ENCODE assay signal across 32 cellular contexts in genomic region chr3:155568295-155568694, GRCh38.
DNase-seq lines count a peak whose midpoint lies in the region; ATAC-seq, FAIRE-seq and TF ChIP-seq lines count a peak whose summit lies in the region.
"Had no signal": no experiment of that assay in that cellular context is flagged by ENCODE, and none has a peak within 500 bp of the region (broad histone marks: within the 10 kb centered on the region; RNA-seq: fewer than 3 reads in every experiment).

No MANE protein-coding gene starts in this region.

- DNase-seq in HepG2 (ENCODE audit: low spot score) (no peak), right lobe of liver (no peak), A549 (ENCODE audit: low read depth in 1 of 2, low spot score in 1 of 2) (no peak), K562 (ENCODE audit: extremely low read depth in 1 of 4, low spot score in 3 of 4) (no peak), right cardiac atrium (no peak), Peyer's patch (no peak), HTR-8/SVneo (ENCODE audit: insufficient read length, low spot score) (no peak)
- DNase-seq: 8988T; ACHN; BE2C; C1 segment of cervical spinal cord; Caco-2; Calu3; CD4-positive, alpha-beta memory T cell; CD4-positive, alpha-beta T cell; CD4-positive, CD25-positive, alpha-beta regulatory T cell; CD8-positive, alpha-beta memory T cell; CD8-positive, alpha-beta T cell; COR-L47; DMS 273 treated with DMSO at 0.1 percent for 48 hours; DMS153; DMS53; DMS79; DMS79 treated with DMSO at 0.1 percent for 48 hours; DND-41; EL had no signal

- no peaks in the 10 kb centered on the region for H3K79me2 ChIP-seq in HepG2 (ENCODE audit: insufficient read depth, low read length)
- H3K79me2 ChIP-seq in Loucy (ENCODE audit: insufficient read depth, low read length) = no peaks in the 10 kb centered on the region
- no peaks in the 10 kb centered on the region for H3K79me2 ChIP-seq in K562 (ENCODE audit: control insufficient read depth, insufficient read depth, low read length)

- H3K9me1 ChIP-seq in K562 (ENCODE audit: control insufficient read depth, insufficient read depth, low read length) = no peaks in the 10 kb centered on the region

- no peak for TF ChIP-seq POLR2A in HepG2 (IDR thresholded peaks at IDR 0.05; ENCODE audit: insufficient read depth in 1 of 2, low read depth in 2 of 2, low read length in 2 of 2)
- no peak for TF ChIP-seq POLR2A in right lobe of liver (IDR thresholded peaks at IDR 0.05)
- no peak for TF ChIP-seq POLR2A in A549 (IDR thresholded peaks at IDR 0.05; ENCODE audit: low read length)
- TF ChIP-seq POLR2A in K562 (conservative IDR thresholded peaks at IDR 0.05) = no peak
- no peak for TF ChIP-seq POLR2A in Peyer's patch (IDR thresholded peaks at IDR 0.05)

- H3K36me3 ChIP-seq in HepG2 (replicated peaks in 1 of 2; ENCODE audit: control insufficient read depth in 1 of 2, insufficient read depth in 2 of 2, low read length in 2 of 2) (no peaks in the 10 kb centered on the region), right lobe of liver (no peaks in the 10 kb centered on the region), Loucy (ENCODE audit: insufficient read depth, low read length) (no peaks in the 10 kb centered on the region), K562 (ENCODE audit: control insufficient read depth, insufficient read depth, low read length) (no peaks in the 10 kb centered on the region), Peyer's patch (no peaks in the 10 kb centered on the region)
- H3K36me3 ChIP-seq: BE2C; BLaER1; BLaER1 treated with 17β-estradiol and CSF1 and Interleukin-3, amounts not matched to agents 10 nM and 100 nM had no signal

- H3K27ac ChIP-seq in HepG2 (ENCODE audit: extremely low read length, insufficient read depth, low read length) = no peak overlapping the region
- no peak overlapping the region for H3K27ac ChIP-seq in right lobe of liver
- no peak overlapping the region for H3K27ac ChIP-seq in A549
- no peak overlapping the region for H3K27ac ChIP-seq in K562 (ENCODE audit: extremely low read depth, low read depth, low read length)
- H3K27ac ChIP-seq in right cardiac atrium (ENCODE audit: low read length) = no peak overlapping the region
- no peak overlapping the region for H3K27ac ChIP-seq in Peyer's patch
- H3K27ac ChIP-seq: 22Rv1; BLaER1; BLaER1 treated with 17β-estradiol and CSF1 and Interleukin-3, amounts not matched to agents 10 nM and 100 nM; C4-2B had no signal

- no peak for TF ChIP-seq RAD21 in HepG2 (CRISPR knock-in tag; IDR thresholded peaks at IDR 0.05)
- TF ChIP-seq RAD21 in A549 (conservative IDR thresholded peaks at IDR 0.05 in 1 of 2, IDR thresholded peaks at IDR 0.05 in 1 of 2) = no peak
- no peak for TF ChIP-seq RAD21 in K562 (CRISPR knock-in tag; conservative IDR thresholded peaks at IDR 0.05 in 1 of 2, IDR thresholded peaks at IDR 0.05 in 1 of 2)

- H3F3A ChIP-seq in Loucy (ENCODE audit: low read depth) = no peaks in the 10 kb centered on the region

- H3K4me1 ChIP-seq in HepG2 (ENCODE audit: insufficient read depth, low read length) (0 out of 2 replicates have a peak, but pooled peaks cover 6% of the 10 kb centered on the region), right lobe of liver (peaks cover 0 to 5% (median 0%) of the 10 kb centered on the region in 4 donors), A549 (peaks cover 10% of the 10 kb centered on the region), Loucy (ENCODE audit: insufficient read depth, low read length, poor library complexity, severe bottlenecking) (peaks cover 3% of the 10 kb centered on the region), K562 (replicated peaks in 1 of 2; ENCODE audit: control insufficient read depth in 2 of 2, insufficient read depth in 2 of 2, low read length in 2 of 2) (no peaks in the 10 kb centered on the region), right cardiac atrium (ENCODE audit: control insufficient read depth, insufficient read depth, low read length) (no peaks in the 10 kb centered on the region), Peyer's patch (no peaks in the 10 kb centered on the region)
- H3K4me1 ChIP-seq: BE2C; BLaER1; BLaER1 treated with 17β-estradiol and CSF1 and Interleukin-3, amounts not matched to agents 10 nM and 100 nM; Caco-2 had no signal

- no peak for ATAC-seq in HepG2
- no peak for ATAC-seq in right lobe of liver
- ATAC-seq in A549 = no peak
- no peak for ATAC-seq in K562
- ATAC-seq in right cardiac atrium = no peak
- ATAC-seq: CD8-positive, alpha-beta T cell had no signal

- H4K20me1 ChIP-seq in HepG2 (ENCODE audit: insufficient read depth, low read length) (no peaks in the 10 kb centered on the region), Loucy (ENCODE audit: insufficient read depth, low read length, poor library complexity, severe bottlenecking) (no peaks in the 10 kb centered on the region), K562 (replicated peaks; ENCODE audit: control insufficient read depth, insufficient read depth, low read length) (no peaks in the 10 kb centered on the region)
- H4K20me1 ChIP-seq: BLaER1; BLaER1 treated with 17β-estradiol and CSF1 and Interleukin-3, amounts not matched to agents 10 nM and 100 nM had no signal

- H3K9me2 ChIP-seq in Loucy (replicated peaks; ENCODE audit: low read depth, low read length) = no peaks in the 10 kb centered on the region

- in situ Hi-C loops in HepG2 (cut with HindIII; ENCODE audit: extremely low pct_ligation_motif_present, low pct_unique_long_range_greater_than_20kb) = no loop called here
- in situ Hi-C loops in K562 (cut with MboI) = no loop called here

- CTCF ChIA-PET in HepG2 (lab: Yijun Ruan, JAX; ENCODE audit: low intra/inter-chr PET ratio, low total read pairs) = no interaction called here
- CTCF ChIA-PET in A549 (lab: Yijun Ruan, JAX) = no interaction called here
- CTCF ChIA-PET in K562 (lab: Yijun Ruan, JAX; ENCODE audit: low intra/inter-chr PET ratio) = no interaction called here

- intact Hi-C loops in HepG2 (cut with micrococcal nuclease; ENCODE audit: unreplicated experiment) = no loop called here
- intact Hi-C loops in right lobe of liver (cut with DNase I) = no loop called here
- intact Hi-C loops in K562 (cut with micrococcal nuclease) = no loop called here
- intact Hi-C loops in right cardiac atrium (cut with DNase I) = no loop called here

- no peak overlapping the region for H2AFZ ChIP-seq in HepG2 (ENCODE audit: low read length)
- 0 out of 2 replicates have a peak overlapping the region, but pooled peaks have one; percentile 27 for H2AFZ ChIP-seq in Loucy (ENCODE audit: low read length)
- no peak overlapping the region for H2AFZ ChIP-seq in K562 (ENCODE audit: low read depth, low read length)

- POLR2A ChIA-PET in HepG2 (lab: Yijun Ruan, JAX) = no interaction called here
- POLR2A ChIA-PET in A549 (lab: Yijun Ruan, JAX) = no interaction called here
- POLR2A ChIA-PET in K562 (lab: Yijun Ruan, JAX) = interaction anchor here (1.2 kb wide), 1 partner anchor 435 kb away, joined by 3 read pairs; no protein-coding TSS in a partner anchor

- no peak overlapping the region for H3K4me2 ChIP-seq in HepG2 (ENCODE audit: low read depth, low read length)
- no peak overlapping the region for H3K4me2 ChIP-seq in A549
- no peak overlapping the region for H3K4me2 ChIP-seq in Loucy (ENCODE audit: low read depth, low read length, poor library complexity, severe bottlenecking)
- H3K4me2 ChIP-seq in K562 (ENCODE audit: insufficient read depth, low read length) = no peak overlapping the region
- H3K4me2 ChIP-seq: BLaER1; BLaER1 treated with 17β-estradiol and CSF1 and Interleukin-3, amounts not matched to agents 10 nM and 100 nM had no signal

- BruUV-seq in HepG2 (replicated peaks; lab: Mats Ljungman, UMichigan) (no TSS peak), K562 (replicated peaks; lab: Mats Ljungman, UMichigan) (no TSS peak)

- H3K9me3 ChIP-seq in HepG2 (ENCODE audit: low read length) (no peaks in the 10 kb centered on the region), right lobe of liver (no peaks in the 10 kb centered on the region), A549 (no peaks in the 10 kb centered on the region), Loucy (ENCODE audit: insufficient read depth, low read depth, low read length) (no peaks in the 10 kb centered on the region), K562 (replicated peaks; ENCODE audit: control insufficient read depth, insufficient read depth, low read depth, low read length) (no peaks in the 10 kb centered on the region), right cardiac atrium (ENCODE audit: control insufficient read depth, low read length) (no peaks in the 10 kb centered on the region), Peyer's patch (no peaks in the 10 kb centered on the region)
- H3K9me3 ChIP-seq: BE2C, BLaER1, Caco-2 had no signal

- TF ChIP-seq CTCF in HepG2 (CRISPR knock-in tag; IDR thresholded peaks at IDR 0.05) = no peak
- no peak for TF ChIP-seq CTCF in right lobe of liver (IDR thresholded peaks at IDR 0.05)
- TF ChIP-seq CTCF in A549 (IDR thresholded peaks at IDR 0.05) = no peak
- no peak for TF ChIP-seq CTCF in Loucy (conservative IDR thresholded peaks at IDR 0.05; ENCODE audit: low read length)
- no peak for TF ChIP-seq CTCF in K562 (IDR thresholded peaks at IDR 0.05 in 2 of 3, conservative IDR thresholded peaks at IDR 0.05 in 1 of 3; ENCODE audit: insufficient read depth in 2 of 3, low read depth in 1 of 3, low read length in 3 of 3)
- TF ChIP-seq CTCF in Peyer's patch (IDR thresholded peaks at IDR 0.05) = no peak

- H3K27me3 ChIP-seq in HepG2 (ENCODE audit: control insufficient read depth in 1 of 2, insufficient read depth in 2 of 2, low read length in 2 of 2) = no peaks in the 10 kb centered on the region
- H3K27me3 ChIP-seq in right lobe of liver = no peaks in the 10 kb centered on the region
- H3K27me3 ChIP-seq in Loucy (ENCODE audit: insufficient read depth, low read length, poor library complexity, severe bottlenecking) = no peaks in the 10 kb centered on the region
- H3K27me3 ChIP-seq in K562 (ENCODE audit: control insufficient read depth in 2 of 2, insufficient read depth in 2 of 2, low read length in 2 of 2) = no peaks in the 10 kb centered on the region
- no peaks in the 10 kb centered on the region for H3K27me3 ChIP-seq in right cardiac atrium (ENCODE audit: control insufficient read depth, insufficient read depth)
- no peaks in the 10 kb centered on the region for H3K27me3 ChIP-seq in Peyer's patch
- H3K27me3 ChIP-seq: BE2C; BLaER1; BLaER1 treated with 17β-estradiol and CSF1 and Interleukin-3, amounts not matched to agents 10 nM and 100 nM had no signal

- H3K4me3 ChIP-seq in HepG2 (replicated peaks in 1 of 3; ENCODE audit: insufficient read depth in 1 of 3, low read depth in 2 of 3, low read length in 3 of 3) = no peak overlapping the region
- no peak overlapping the region for H3K4me3 ChIP-seq in right lobe of liver
- no peak overlapping the region for H3K4me3 ChIP-seq in A549
- H3K4me3 ChIP-seq in Loucy (ENCODE audit: low read length, poor library complexity, severe bottlenecking) = no peak overlapping the region
- H3K4me3 ChIP-seq in K562 = no peak overlapping the region
- no peak overlapping the region for H3K4me3 ChIP-seq in right cardiac atrium (ENCODE audit: low read length)
- no peak overlapping the region for H3K4me3 ChIP-seq in Peyer's patch
- H3K4me3 ChIP-seq: BLaER1; BLaER1 treated with 17β-estradiol and CSF1 and Interleukin-3, amounts not matched to agents 10 nM and 100 nM had no signal

- FAIRE-seq in HepG2 (lab: Jason Lieb, UNC) = no peak
- FAIRE-seq in A549 (lab: Jason Lieb, UNC) = no peak
- no peak for FAIRE-seq in K562 (lab: Jason Lieb, UNC)
- FAIRE-seq in HTR-8/SVneo (lab: Jason Lieb, UNC) = no peak
- FAIRE-seq: A204.1 had no signal

- no peak overlapping the region for H3K9ac ChIP-seq in HepG2 (ENCODE audit: insufficient read depth, low read depth, low read length)
- no peak overlapping the region for H3K9ac ChIP-seq in Loucy (ENCODE audit: low read depth, low read length, poor library complexity, severe bottlenecking)
- H3K9ac ChIP-seq in K562 (ENCODE audit: insufficient read depth in 1 of 2, low read depth in 2 of 2, low read length in 2 of 2) = no peak overlapping the region
- H3K9ac ChIP-seq: BLaER1; BLaER1 treated with 17β-estradiol and CSF1 and Interleukin-3, amounts not matched to agents 10 nM and 100 nM had no signal

- TF ChIP-seq EP300 in HepG2 (IDR thresholded peaks at IDR 0.05; ENCODE audit: low read depth in 2 of 2, low read length in 2 of 2) = no peak
- TF ChIP-seq EP300 in HepG2 (CRISPR knock-in tag; IDR thresholded peaks at IDR 0.05; ENCODE audit: borderline replicate concordance) = no peak
- TF ChIP-seq EP300 in A549 (IDR thresholded peaks at IDR 0.05) = no peak
- no peak for TF ChIP-seq EP300 in K562 (IDR thresholded peaks at IDR 0.05; ENCODE audit: low read length)

- WGBS in HepG2 (ENCODE audit: low lambda C conversion rate) = 83% methylated on average over 3 of the region's 3 CpGs
- WGBS in right lobe of liver (ENCODE audit: insufficient coverage, low coverage, low lambda C conversion rate, missing lambda C conversion rate) = 84% methylated on average over 3 of the region's 3 CpGs
- WGBS in A549 (ENCODE audit: missing lambda C conversion rate) = 91% methylated on average over 3 of the region's 3 CpGs
- WGBS in K562 (ENCODE audit: insufficient coverage, low coverage, missing lambda C conversion rate) = 3% methylated on average over 3 of the region's 3 CpGs
- WGBS in right cardiac atrium = 82% methylated on average over 3 of the region's 3 CpGs

Comparison
In these comparisons a context has a peak if more than half of its experiments do, and no peak if none do; other contexts are left out.
1. Of the 241 proteins assayed by ChIP-seq in both HepG2 and K562: peak only in HepG2: MAFF and MAFK; only in K562: none; in both: none; in neither: 239.